14 cellular contexts compared by ENCODE assay signal in the genomic region with DNA sequence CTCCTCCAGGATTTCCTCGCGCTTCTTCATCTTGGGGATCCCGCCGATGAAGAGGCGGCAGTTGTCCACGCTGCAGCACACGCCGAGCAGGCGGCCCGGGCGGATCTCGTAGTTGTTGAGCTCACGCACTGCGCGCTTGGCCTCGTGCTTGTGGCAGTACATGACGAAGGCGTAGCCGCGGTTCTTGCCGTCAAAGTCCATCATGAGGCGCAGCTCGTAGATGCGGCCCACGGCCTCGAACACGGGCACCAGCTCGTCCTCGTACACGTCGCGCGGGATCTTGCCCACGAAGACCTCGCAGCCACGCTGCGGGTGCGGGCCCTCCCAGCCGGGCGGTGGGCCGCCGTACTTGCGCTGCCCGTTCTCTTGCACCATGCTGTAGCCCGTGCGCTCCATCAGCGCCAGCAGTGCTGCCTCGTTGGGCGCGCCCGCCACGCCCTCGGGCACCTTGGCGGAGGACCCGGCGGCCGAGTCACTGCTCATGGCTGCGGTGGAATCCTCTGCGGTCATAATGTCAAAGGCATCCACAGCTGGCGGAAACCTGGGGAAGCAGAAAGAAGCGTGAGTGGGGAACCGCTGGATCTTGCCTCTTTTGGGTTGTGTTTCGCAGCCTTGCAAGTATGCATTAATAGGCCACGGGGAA.
"Had no signal": no experiment of that assay in that cellular context is flagged by ENCODE, and none has a peak within 500 bp of the region (broad histone marks: within the 10 kb centered on the region; RNA-seq: fewer than 3 reads in every experiment).

No MANE protein-coding gene starts in this region.

- H3K4me1 ChIP-seq: gastroesophageal sphincter, uterus had no signal

- H3K36me3 ChIP-seq: gastroesophageal sphincter, uterus had no signal

- H3K9me3 Mint-ChIP-seq: activated T-cell treated with anti-CD3 and anti-CD28 coated beads, Interleukin-2, amount 50 U/mL, for 4 hours; natural killer cell had no signal

- H3K4me1 Mint-ChIP-seq: natural killer cell had no signal

- ATAC-seq: activated T-cell treated with anti-CD3 and anti-CD28 coated beads, Interleukin-2, amount 50 U/mL, for 4 hours; gastroesophageal sphincter; heart right ventricle; left cardiac atrium; mucosa of descending colon; natural killer cell had no signal

- H3K27me3 ChIP-seq: adrenal gland, gastroesophageal sphincter, thyroid gland, uterus had no signal

- H3K4me3 Mint-ChIP-seq: activated T-cell treated with anti-CD3 and anti-CD28 coated beads, Interleukin-2, amount 50 U/mL, for 4 hours; natural killer cell had no signal

- H3K27ac ChIP-seq: adrenal gland, gastroesophageal sphincter, heart right ventricle, uterus had no signal

- H3K4me3 ChIP-seq: adrenal gland, gastroesophageal sphincter, heart right ventricle, mucosa of descending colon, thyroid gland, uterus had no signal

- DNase-seq: activated CD4-positive, alpha-beta T cell treated with anti-CD3 and anti-CD28 coated beads, Interleukin-2, amount 50 U/mL, for 48 hours; activated gamma-delta T cell; activated T-cell treated with anti-CD3 and anti-CD28 coated beads, Interleukin-2, amount 50 U/mL, for 4 hours; adrenal gland; heart right ventricle; left cardiac atrium; mucosa of descending colon; natural killer cell; retina; stimulated activated CD4-positive, alpha-beta T cell treated with anti-CD3 and anti-CD28 coated beads, Interleukin-12 subunit alpha, Interleukin-12 subunit beta, amount 100 ng/mL, for 4 hours; stimulated activated CD4-positive, alpha-beta T cell treated with anti-CD3 and anti-CD28 coated beads, Interleukin-2, amount 100 ng/mL, for 24 hours; thyroid gland; uterus had no signal

- H3K27ac Mint-ChIP-seq: natural killer cell had no signal

- H3K36me3 Mint-ChIP-seq: natural killer cell had no signal

- H3K9me3 ChIP-seq: adrenal gland, mucosa of descending colon, thyroid gland, uterus had no signal
